18 cellular contexts compared by ENCODE assay signal in the genomic region with DNA sequence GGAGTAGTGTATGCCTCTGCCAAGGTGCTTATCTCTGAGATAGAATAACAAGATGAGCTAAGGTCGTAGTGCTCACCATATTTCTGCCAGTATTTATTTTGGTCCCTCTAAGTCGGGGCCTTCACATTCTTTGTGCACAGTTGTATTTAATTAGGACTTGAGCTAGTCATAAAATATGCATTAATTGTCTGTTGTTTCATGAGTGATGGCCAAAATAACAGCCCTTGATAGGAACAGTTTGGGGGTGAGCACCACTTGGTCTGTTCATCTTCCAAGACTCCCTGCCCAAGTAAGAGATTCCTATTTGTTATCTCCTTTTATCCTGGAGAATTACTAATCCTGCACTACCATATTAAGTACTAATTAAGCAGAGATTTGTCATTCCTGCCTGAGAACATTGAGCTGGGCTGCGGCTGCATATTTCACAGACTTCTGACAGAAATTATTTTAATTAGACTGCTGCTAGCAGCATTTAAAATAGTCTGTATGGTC.
A peak's percentile ranks its signal among the peaks of the same experiment; 100 is the strongest.
DNase-seq lines count a peak whose midpoint lies in the region; ATAC-seq, FAIRE-seq and TF ChIP-seq lines count a peak whose summit lies in the region.
"Had no signal": no experiment of that assay in that cellular context is flagged by ENCODE, and none has a peak within 500 bp of the region (broad histone marks: within the 10 kb centered on the region; RNA-seq: fewer than 3 reads in every experiment).

No MANE protein-coding gene starts in this region.

- TF ChIP-seq CTCF in AG10803 (conservative IDR thresholded peaks at IDR 0.05; ENCODE audit: low read length) (no peak), retinal pigment epithelial cell (conservative IDR thresholded peaks at IDR 0.05; ENCODE audit: low read depth, low read length) (no peak), HFFc6 (IDR thresholded peaks at IDR 0.05) (no peak), HepG2 (CRISPR knock-in tag; IDR thresholded peaks at IDR 0.05) (no peak)

- no peaks in the 10 kb centered on the region for H3K79me2 ChIP-seq in HepG2 (ENCODE audit: insufficient read depth, low read length)

- peaks cover 0 to 5% of the 10 kb centered on the region in 2 experiments; a peak in 2 of 5 replicates for H3K27me3 ChIP-seq in HepG2 (ENCODE audit: control insufficient read depth in 1 of 2, insufficient read depth in 2 of 2, low read length in 2 of 2)

- no peaks in the 10 kb centered on the region for H3K9me3 ChIP-seq in HepG2 (ENCODE audit: low read length)
- H3K9me3 ChIP-seq: MG63 had no signal

- H3K36me3 Mint-ChIP-seq in HFFc6 (ENCODE audit: low read depth): no peaks in the 10 kb centered on the region

- no peak overlapping the region for H3K4me3 Mint-ChIP-seq in HFFc6
- H3K4me3 Mint-ChIP-seq: T-helper 17 cell had no signal

- H3K27me3 Mint-ChIP-seq in HFFc6 (ENCODE audit: insufficient read depth): peaks cover 1% of the 10 kb centered on the region; the same call in 1 of the 2 replicates

- H3K4me3 ChIP-seq in AG10803 (ENCODE audit: low read length) (no peak overlapping the region), retinal pigment epithelial cell (ENCODE audit: low read length) (no peak overlapping the region), HepG2 (replicated peaks in 1 of 3; ENCODE audit: insufficient read depth in 1 of 3, low read depth in 2 of 3, low read length in 3 of 3) (no peak overlapping the region)
- H3K4me3 ChIP-seq: GM12878, MG63, PC-9 had no signal

- no peak overlapping the region for H2AFZ ChIP-seq in HepG2 (ENCODE audit: low read length)
- H2AFZ ChIP-seq: PC-9 had no signal

- FAIRE-seq in HepG2 (lab: Jason Lieb, UNC): no peak
- FAIRE-seq: GM12878 had no signal

- H4K20me1 ChIP-seq in HepG2 (ENCODE audit: insufficient read depth, low read length): no peaks in the 10 kb centered on the region; the same call in 1 of the 2 replicates

- H3K9ac ChIP-seq in HepG2 (ENCODE audit: insufficient read depth, low read depth, low read length): no peak overlapping the region

- intact Hi-C loops in HepG2 (cut with micrococcal nuclease; ENCODE audit: unreplicated experiment): no loop called here

- ATAC-seq in SK-N-SH treated with all-trans-retinoic acid at 6 μM for 48 hours: peak; percentile 89
- ATAC-seq in HepG2: no peak
- ATAC-seq: GM12878, T-helper 17 cell had no signal

- WGBS in HepG2 (ENCODE audit: low lambda C conversion rate): 2% methylated on average over 3 of the region's 3 CpGs

- peaks cover 5% of the 10 kb centered on the region; the same call in 1 of the 2 replicates for H3K4me1 Mint-ChIP-seq in HFFc6 (ENCODE audit: low read depth)
- H3K4me1 Mint-ChIP-seq: T-helper 17 cell had no signal

- BruUV-seq in HepG2 (replicated peaks; lab: Mats Ljungman, UMichigan): no TSS peak

- CTCF ChIA-PET in HepG2 (lab: Yijun Ruan, JAX; ENCODE audit: low intra/inter-chr PET ratio, low total read pairs): no interaction called here

- no peaks in the 10 kb centered on the region for H3K36me3 ChIP-seq in HepG2 (replicated peaks in 1 of 2; ENCODE audit: control insufficient read depth in 1 of 2, insufficient read depth in 2 of 2, low read length in 2 of 2)
- H3K36me3 ChIP-seq: MG63 had no signal

- H3K27ac ChIP-seq in HepG2 (ENCODE audit: extremely low read length, insufficient read depth, low read length): no peak overlapping the region
- H3K27ac ChIP-seq: C4-2B, PC-9 had no signal

- no peaks in the 10 kb centered on the region for H3K9me3 Mint-ChIP-seq in HFFc6

- TF ChIP-seq RAD21 in HepG2 (CRISPR knock-in tag; IDR thresholded peaks at IDR 0.05): no peak

- TF ChIP-seq EP300 in HepG2 (IDR thresholded peaks at IDR 0.05; ENCODE audit: low read depth in 2 of 2, low read length in 2 of 2) (no peak), HepG2 (CRISPR knock-in tag; IDR thresholded peaks at IDR 0.05; ENCODE audit: borderline replicate concordance) (no peak)

- TF ChIP-seq POLR2A in HepG2 (IDR thresholded peaks at IDR 0.05; ENCODE audit: insufficient read depth in 1 of 2, low read depth in 2 of 2, low read length in 2 of 2): no peak

- in situ Hi-C loops in HepG2 (cut with HindIII; ENCODE audit: extremely low pct_ligation_motif_present, low pct_unique_long_range_greater_than_20kb): no loop called here

- POLR2A ChIA-PET in HepG2 (lab: Yijun Ruan, JAX): no interaction called here

- DNase-seq in AG10803 (ENCODE audit: low read depth) (peak; percentile 57), EH (ENCODE audit: low read depth) (peak; percentile 4), retinal pigment epithelial cell (ENCODE audit: low read depth) (peak; percentile 17), HFFc6 (no peak), HepG2 (ENCODE audit: low spot score) (no peak), NCI-H748 (lab: John Stamatoyannopoulos, UW; ENCODE audit: unreplicated experiment) (no peak)
- DNase-seq: COR-L47, KG1, MG63, NCI-H1092 treated with DMSO at 0.1 percent for 48 hours, NCI-H1930, NCI-H2171 treated with DMSO at 0.1 percent for 48 hours, NCI-H510A treated with DMSO at 0.1 percent for 48 hours, PC-9, T-helper 17 cell had no signal

- no peak overlapping the region for H3K27ac Mint-ChIP-seq in HFFc6
- H3K27ac Mint-ChIP-seq: T-helper 17 cell had no signal

- H3K4me2 ChIP-seq in HepG2 (ENCODE audit: low read depth, low read length): no peak overlapping the region
- H3K4me2 ChIP-seq: PC-9 had no signal

- no peaks in the 10 kb centered on the region for H3K4me1 ChIP-seq in HepG2 (ENCODE audit: insufficient read depth, low read length)

TF ChIP-seq in SK-N-SH treated with all-trans-retinoic acid at 6 μM for 48 hours, 23 proteins besides CTCF, POLR2A, EP300 and RAD21 (continues in another document):
- TF ChIP-seq, protein P1, sequence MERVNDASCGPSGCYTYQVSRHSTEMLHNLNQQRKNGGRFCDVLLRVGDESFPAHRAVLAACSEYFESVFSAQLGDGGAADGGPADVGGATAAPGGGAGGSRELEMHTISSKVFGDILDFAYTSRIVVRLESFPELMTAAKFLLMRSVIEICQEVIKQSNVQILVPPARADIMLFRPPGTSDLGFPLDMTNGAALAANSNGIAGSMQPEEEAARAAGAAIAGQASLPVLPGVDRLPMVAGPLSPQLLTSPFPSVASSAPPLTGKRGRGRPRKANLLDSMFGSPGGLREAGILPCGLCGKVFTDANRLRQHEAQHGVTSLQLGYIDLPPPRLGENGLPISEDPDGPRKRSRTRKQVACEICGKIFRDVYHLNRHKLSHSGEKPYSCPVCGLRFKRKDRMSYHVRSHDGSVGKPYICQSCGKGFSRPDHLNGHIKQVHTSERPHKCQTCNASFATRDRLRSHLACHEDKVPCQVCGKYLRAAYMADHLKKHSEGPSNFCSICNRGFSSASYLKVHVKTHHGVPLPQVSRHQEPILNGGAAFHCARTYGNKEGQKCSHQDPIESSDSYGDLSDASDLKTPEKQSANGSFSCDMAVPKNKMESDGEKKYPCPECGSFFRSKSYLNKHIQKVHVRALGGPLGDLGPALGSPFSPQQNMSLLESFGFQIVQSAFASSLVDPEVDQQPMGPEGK (CRISPR knock-in tag; IDR thresholded peaks at IDR 0.05; ENCODE audit: borderline replicate concordance): peak; percentile 91
- TF ChIP-seq TOX (CRISPR knock-in tag; IDR thresholded peaks at IDR 0.05; ENCODE audit: borderline replicate concordance): no peak
- 0 out of 2 replicates have a peak, but pooled peaks have one; percentile 76 for TF ChIP-seq CSDC2 (CRISPR knock-in tag; IDR thresholded peaks at IDR 0.05)

TF ChIP-seq in HepG2, 621 proteins besides CTCF, POLR2A, EP300 and RAD21 (continues in another document):
- TF ChIP-seq TBX2 (CRISPR knock-in tag; IDR thresholded peaks at IDR 0.05; ENCODE audit: borderline replicate concordance) (no peak), ZNF530 (CRISPR knock-in tag; IDR thresholded peaks at IDR 0.05; ENCODE audit: low read depth) (no peak), ZNF10 (CRISPR knock-in tag; IDR thresholded peaks at IDR 0.05; ENCODE audit: borderline replicate concordance, low read depth) (no peak), KLF13 (CRISPR knock-in tag; IDR thresholded peaks at IDR 0.05) (no peak), ZNF256 (CRISPR knock-in tag; conservative IDR thresholded peaks at IDR 0.05) (no peak), FOSL2 (CRISPR knock-in tag; IDR thresholded peaks at IDR 0.05) (no peak), NR1H2 (CRISPR knock-in tag; IDR thresholded peaks at IDR 0.05; ENCODE audit: borderline replicate concordance, low read depth) (no peak)
- TF ChIP-seq, protein P2, sequence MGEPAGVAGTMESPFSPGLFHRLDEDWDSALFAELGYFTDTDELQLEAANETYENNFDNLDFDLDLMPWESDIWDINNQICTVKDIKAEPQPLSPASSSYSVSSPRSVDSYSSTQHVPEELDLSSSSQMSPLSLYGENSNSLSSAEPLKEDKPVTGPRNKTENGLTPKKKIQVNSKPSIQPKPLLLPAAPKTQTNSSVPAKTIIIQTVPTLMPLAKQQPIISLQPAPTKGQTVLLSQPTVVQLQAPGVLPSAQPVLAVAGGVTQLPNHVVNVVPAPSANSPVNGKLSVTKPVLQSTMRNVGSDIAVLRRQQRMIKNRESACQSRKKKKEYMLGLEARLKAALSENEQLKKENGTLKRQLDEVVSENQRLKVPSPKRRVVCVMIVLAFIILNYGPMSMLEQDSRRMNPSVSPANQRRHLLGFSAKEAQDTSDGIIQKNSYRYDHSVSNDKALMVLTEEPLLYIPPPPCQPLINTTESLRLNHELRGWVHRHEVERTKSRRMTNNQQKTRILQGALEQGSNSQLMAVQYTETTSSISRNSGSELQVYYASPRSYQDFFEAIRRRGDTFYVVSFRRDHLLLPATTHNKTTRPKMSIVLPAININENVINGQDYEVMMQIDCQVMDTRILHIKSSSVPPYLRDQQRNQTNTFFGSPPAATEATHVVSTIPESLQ (CRISPR knock-in tag; conservative IDR thresholded peaks at IDR 0.05): no peak
- TF ChIP-seq, protein P3, sequence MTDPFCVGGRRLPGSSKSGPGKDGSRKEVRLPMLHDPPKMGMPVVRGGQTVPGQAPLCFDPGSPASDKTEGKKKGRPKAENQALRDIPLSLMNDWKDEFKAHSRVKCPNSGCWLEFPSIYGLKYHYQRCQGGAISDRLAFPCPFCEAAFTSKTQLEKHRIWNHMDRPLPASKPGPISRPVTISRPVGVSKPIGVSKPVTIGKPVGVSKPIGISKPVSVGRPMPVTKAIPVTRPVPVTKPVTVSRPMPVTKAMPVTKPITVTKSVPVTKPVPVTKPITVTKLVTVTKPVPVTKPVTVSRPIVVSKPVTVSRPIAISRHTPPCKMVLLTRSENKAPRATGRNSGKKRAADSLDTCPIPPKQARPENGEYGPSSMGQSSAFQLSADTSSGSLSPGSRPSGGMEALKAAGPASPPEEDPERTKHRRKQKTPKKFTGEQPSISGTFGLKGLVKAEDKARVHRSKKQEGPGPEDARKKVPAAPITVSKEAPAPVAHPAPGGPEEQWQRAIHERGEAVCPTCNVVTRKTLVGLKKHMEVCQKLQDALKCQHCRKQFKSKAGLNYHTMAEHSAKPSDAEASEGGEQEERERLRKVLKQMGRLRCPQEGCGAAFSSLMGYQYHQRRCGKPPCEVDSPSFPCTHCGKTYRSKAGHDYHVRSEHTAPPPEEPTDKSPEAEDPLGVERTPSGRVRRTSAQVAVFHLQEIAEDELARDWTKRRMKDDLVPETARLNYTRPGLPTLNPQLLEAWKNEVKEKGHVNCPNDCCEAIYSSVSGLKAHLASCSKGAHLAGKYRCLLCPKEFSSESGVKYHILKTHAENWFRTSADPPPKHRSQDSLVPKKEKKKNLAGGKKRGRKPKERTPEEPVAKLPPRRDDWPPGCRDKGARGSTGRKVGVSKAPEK (CRISPR knock-in tag; IDR thresholded peaks at IDR 0.05; ENCODE audit: borderline replicate concordance): no peak

Comparison
In these comparisons a context has a peak if more than half of its experiments do, and no peak if none do; other contexts are left out.
1. DNase-seq: peak in AG10803 (single experiment), EH (single experiment) and retinal pigment epithelial cell (single experiment); none in HFFc6 (single experiment), HepG2 (single experiment) and NCI-H748 (single experiment).